15 cellular contexts compared by ENCODE assay signal in the genomic region with DNA sequence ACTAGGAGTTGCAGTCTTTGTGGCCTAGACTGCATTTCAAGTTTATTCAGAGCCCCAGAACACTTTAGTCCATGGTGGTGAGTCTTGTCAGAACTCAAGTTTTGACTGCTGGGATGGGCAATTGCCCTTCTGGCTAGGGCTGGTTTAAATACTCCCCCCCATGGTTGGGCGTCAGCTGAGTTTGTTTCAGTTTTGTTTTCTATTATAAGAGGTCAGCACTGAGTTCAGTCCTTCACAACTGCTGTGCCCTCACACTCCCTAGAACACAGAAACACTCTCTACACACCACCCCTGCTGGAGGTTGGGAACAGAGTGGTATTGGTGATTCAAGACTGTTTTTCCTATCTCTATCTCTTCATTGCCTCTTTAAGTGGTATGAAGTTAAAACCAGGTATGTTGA.
DNase-seq lines count a peak whose midpoint lies in the region; ATAC-seq, FAIRE-seq and TF ChIP-seq lines count a peak whose summit lies in the region.
"Had no signal": no experiment of that assay in that cellular context is flagged by ENCODE, and none has a peak within 500 bp of the region (broad histone marks: within the 10 kb centered on the region; RNA-seq: fewer than 3 reads in every experiment).

No MANE protein-coding gene starts in this region.

- H3K4me1 ChIP-seq in GM12878 (ENCODE audit: control insufficient read depth, insufficient read depth, low read length), result 0 out of 2 replicates have a peak, but pooled peaks cover 2% of the 10 kb centered on the region
- H3K4me1 ChIP-seq: BE2C, thyroid gland had no signal

- SMC1A ChIA-PET in GM12878 (lab: Charles Lee; ENCODE audit: uncharacterized antibody, unreplicated experiment), result interaction anchor here (11.2 kb wide), 1 partner anchor 76 kb away, joined by 168 read pairs; no protein-coding TSS in a partner anchor

- in situ Hi-C loops in GM12878 (cut with MboI), result no loop called here

- no peak for TF ChIP-seq POLR2A in GM12878 (IDR thresholded peaks at IDR 0.05; ENCODE audit: low read depth, low read length)

- RAD21 ChIA-PET in GM12878 (lab: Charles Lee; ENCODE audit: unreplicated experiment), result no interaction called here

- CTCF ChIA-PET in GM12878 (lab: Yijun Ruan, JAX), result no interaction called here

- TF ChIP-seq EP300 in GM12878 (IDR thresholded peaks at IDR 0.05; ENCODE audit: borderline replicate concordance in 1 of 2, control insufficient read depth in 1 of 2, low read depth in 2 of 2, low read length in 2 of 2), result no peak

- no peaks in the 10 kb centered on the region; the same call in 2 of the 3 replicates for H3K9me3 ChIP-seq in GM12878 (replicated peaks; ENCODE audit: control insufficient read depth, insufficient read depth, low read length)
- H3K9me3 ChIP-seq: BE2C, thyroid gland had no signal

- 0% methylated on average over 1 of the region's 1 CpG for whole genome bisulfite sequencing in GM12878 (ENCODE audit: insufficient coverage, insufficient replicate concordance, low lambda C conversion rate, missing lambda C conversion rate)

- no peaks in the 10 kb centered on the region for H4K20me1 ChIP-seq in GM12878 (ENCODE audit: control insufficient read depth, insufficient read depth)

- H3K4me3 ChIP-seq in GM12878, result no peak overlapping the region
- H3K4me3 ChIP-seq: thyroid gland had no signal

- no peak overlapping the region for H3K9ac ChIP-seq in GM12878 (ENCODE audit: control insufficient read depth, insufficient read depth, low read length)

- ATAC-seq in GM19324 (IDR thresholded peaks at IDR 0.05; ENCODE audit: low FRiP score, unreplicated experiment), result peak; percentile 57
- ATAC-seq in GM21737 (IDR thresholded peaks at IDR 0.05; ENCODE audit: unreplicated experiment), result peak; percentile 59
- ATAC-seq in HG03066 (IDR thresholded peaks at IDR 0.05; ENCODE audit: low read depth, unreplicated experiment), result peak; percentile 47
- peak; percentile 76 for ATAC-seq in GM12878
- no peak for ATAC-seq in HG03135 (IDR thresholded peaks at IDR 0.05; ENCODE audit: unreplicated experiment)
- ATAC-seq: Panc1, WTC11 had no signal

- no peak overlapping the region; the same call in 1 of the 2 replicates for H2AFZ ChIP-seq in GM12878 (ENCODE audit: control insufficient read depth, low read depth, low read length)

- no peaks in the 10 kb centered on the region for H3K79me2 ChIP-seq in GM12878 (ENCODE audit: control insufficient read depth, insufficient read depth, low read length)

- H3K27me3 ChIP-seq in GM12878 (replicated peaks in 1 of 2; ENCODE audit: control insufficient read depth in 2 of 2, insufficient read depth in 2 of 2, low read length in 1 of 2), result no peaks in the 10 kb centered on the region
- H3K27me3 ChIP-seq: BE2C, thyroid gland had no signal

- no peaks in the 10 kb centered on the region for H3K36me3 ChIP-seq in GM12878 (ENCODE audit: control insufficient read depth in 2 of 2, insufficient read depth in 2 of 2, low read length in 1 of 2)
- H3K36me3 ChIP-seq: BE2C, thyroid gland had no signal

- no peak for TF ChIP-seq CTCF in GM12878 (IDR thresholded peaks at IDR 0.05 in 2 of 3, conservative IDR thresholded peaks at IDR 0.05 in 1 of 3; ENCODE audit: control insufficient read depth in 2 of 3, extremely low read depth in 1 of 3, insufficient read depth in 1 of 3, low read depth in 3 of 3, low read length in 3 of 3)

- no peak for TF ChIP-seq RAD21 in GM12878 (IDR thresholded peaks at IDR 0.05; ENCODE audit: insufficient read depth, low read depth, low read length)

- no peak overlapping the region for H3K4me2 ChIP-seq in GM12878 (ENCODE audit: control insufficient read depth, insufficient read depth)

- DNase-seq in GM12878 (ENCODE audit: low read depth, low spot score), result no peak
- no peak for DNase-seq in NCI-H524 treated with DMSO at 0.1 percent for 48 hours (lab: John Stamatoyannopoulos, UW)
- DNase-seq in NCI-H146 (lab: John Stamatoyannopoulos, UW), result no peak
- DNase-seq: amygdala; BE2C; NCI-H2081 treated with DMSO at 0.1 percent for 48 hours; NCI-H748 treated with DMSO at 0.1 percent for 48 hours; stimulated activated CD4-positive, alpha-beta T cell treated with anti-CD3 and anti-CD28 coated beads, Interleukin-4, amount 100 ng/mL, for 24 hours; thyroid gland had no signal

- intact Hi-C loops in GM12878 (cut with micrococcal nuclease; ENCODE audit: unreplicated experiment), result no loop called here

- POLR2A ChIA-PET in GM12878 (lab: Charles Lee), result no interaction called here

- no peak overlapping the region for H3K27ac ChIP-seq in GM12878 (ENCODE audit: control insufficient read depth, insufficient read depth)
- H3K27ac ChIP-seq: thyroid gland had no signal

- FAIRE-seq in GM12878 (lab: Jason Lieb, UNC), result no peak

- BruUV-seq in GM12878 (replicated peaks; lab: Mats Ljungman, UMichigan), result no TSS peak

TF ChIP-seq in GM12878, 131 proteins besides CTCF, POLR2A, EP300 and RAD21 (continues in another document):
- TF ChIP-seq STAT1 (conservative IDR thresholded peaks at IDR 0.05) (no peak), RELA (IDR thresholded peaks at IDR 0.05; ENCODE audit: borderline replicate concordance, partially characterized antibody) (no peak), CHD1 (IDR thresholded peaks at IDR 0.05; ENCODE audit: low read depth, low read length) (no peak), CHD2 (IDR thresholded peaks at IDR 0.05; ENCODE audit: borderline replicate concordance, low read depth, low read length) (no peak), NR2C2 (IDR thresholded peaks at IDR 0.05; ENCODE audit: borderline replicate concordance, control insufficient read depth, insufficient read length, low read depth) (no peak), BRCA1 (IDR thresholded peaks at IDR 0.05; ENCODE audit: low read depth, low read length) (no peak), MYC (IDR thresholded peaks at IDR 0.05; ENCODE audit: insufficient read depth, insufficient read length, insufficient replicate concordance, low read length, severe bottlenecking) (no peak), SMC3 (IDR thresholded peaks at IDR 0.05; ENCODE audit: borderline replicate concordance, low read length) (no peak), BHLHE40 (IDR thresholded peaks at IDR 0.05; ENCODE audit: borderline replicate concordance in 1 of 2, low read depth in 2 of 2, low read length in 1 of 2) (no peak), ETV6 (conservative IDR thresholded peaks at IDR 0.05 in 1 of 2, IDR thresholded peaks at IDR 0.05 in 1 of 2; ENCODE audit: borderline replicate concordance in 1 of 2, low read depth in 1 of 2) (no peak), TCF3 (IDR thresholded peaks at IDR 0.05; ENCODE audit: borderline replicate concordance, insufficient read depth, low read depth, low read length) (no peak)
- TF ChIP-seq, protein P1, sequence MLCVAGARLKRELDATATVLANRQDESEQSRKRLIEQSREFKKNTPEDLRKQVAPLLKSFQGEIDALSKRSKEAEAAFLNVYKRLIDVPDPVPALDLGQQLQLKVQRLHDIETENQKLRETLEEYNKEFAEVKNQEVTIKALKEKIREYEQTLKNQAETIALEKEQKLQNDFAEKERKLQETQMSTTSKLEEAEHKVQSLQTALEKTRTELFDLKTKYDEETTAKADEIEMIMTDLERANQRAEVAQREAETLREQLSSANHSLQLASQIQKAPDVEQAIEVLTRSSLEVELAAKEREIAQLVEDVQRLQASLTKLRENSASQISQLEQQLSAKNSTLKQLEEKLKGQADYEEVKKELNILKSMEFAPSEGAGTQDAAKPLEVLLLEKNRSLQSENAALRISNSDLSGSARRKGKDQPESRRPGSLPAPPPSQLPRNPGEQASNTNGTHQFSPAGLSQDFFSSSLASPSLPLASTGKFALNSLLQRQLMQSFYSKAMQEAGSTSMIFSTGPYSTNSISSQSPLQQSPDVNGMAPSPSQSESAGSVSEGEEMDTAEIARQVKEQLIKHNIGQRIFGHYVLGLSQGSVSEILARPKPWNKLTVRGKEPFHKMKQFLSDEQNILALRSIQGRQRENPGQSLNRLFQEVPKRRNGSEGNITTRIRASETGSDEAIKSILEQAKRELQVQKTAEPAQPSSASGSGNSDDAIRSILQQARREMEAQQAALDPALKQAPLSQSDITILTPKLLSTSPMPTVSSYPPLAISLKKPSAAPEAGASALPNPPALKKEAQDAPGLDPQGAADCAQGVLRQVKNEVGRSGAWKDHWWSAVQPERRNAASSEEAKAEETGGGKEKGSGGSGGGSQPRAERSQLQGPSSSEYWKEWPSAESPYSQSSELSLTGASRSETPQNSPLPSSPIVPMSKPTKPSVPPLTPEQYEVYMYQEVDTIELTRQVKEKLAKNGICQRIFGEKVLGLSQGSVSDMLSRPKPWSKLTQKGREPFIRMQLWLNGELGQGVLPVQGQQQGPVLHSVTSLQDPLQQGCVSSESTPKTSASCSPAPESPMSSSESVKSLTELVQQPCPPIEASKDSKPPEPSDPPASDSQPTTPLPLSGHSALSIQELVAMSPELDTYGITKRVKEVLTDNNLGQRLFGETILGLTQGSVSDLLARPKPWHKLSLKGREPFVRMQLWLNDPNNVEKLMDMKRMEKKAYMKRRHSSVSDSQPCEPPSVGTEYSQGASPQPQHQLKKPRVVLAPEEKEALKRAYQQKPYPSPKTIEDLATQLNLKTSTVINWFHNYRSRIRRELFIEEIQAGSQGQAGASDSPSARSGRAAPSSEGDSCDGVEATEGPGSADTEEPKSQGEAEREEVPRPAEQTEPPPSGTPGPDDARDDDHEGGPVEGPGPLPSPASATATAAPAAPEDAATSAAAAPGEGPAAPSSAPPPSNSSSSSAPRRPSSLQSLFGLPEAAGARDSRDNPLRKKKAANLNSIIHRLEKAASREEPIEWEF (IDR thresholded peaks at IDR 0.05; ENCODE audit: insufficient replicate concordance, low read depth, low read length), result no peak
- TF ChIP-seq, protein P2, sequence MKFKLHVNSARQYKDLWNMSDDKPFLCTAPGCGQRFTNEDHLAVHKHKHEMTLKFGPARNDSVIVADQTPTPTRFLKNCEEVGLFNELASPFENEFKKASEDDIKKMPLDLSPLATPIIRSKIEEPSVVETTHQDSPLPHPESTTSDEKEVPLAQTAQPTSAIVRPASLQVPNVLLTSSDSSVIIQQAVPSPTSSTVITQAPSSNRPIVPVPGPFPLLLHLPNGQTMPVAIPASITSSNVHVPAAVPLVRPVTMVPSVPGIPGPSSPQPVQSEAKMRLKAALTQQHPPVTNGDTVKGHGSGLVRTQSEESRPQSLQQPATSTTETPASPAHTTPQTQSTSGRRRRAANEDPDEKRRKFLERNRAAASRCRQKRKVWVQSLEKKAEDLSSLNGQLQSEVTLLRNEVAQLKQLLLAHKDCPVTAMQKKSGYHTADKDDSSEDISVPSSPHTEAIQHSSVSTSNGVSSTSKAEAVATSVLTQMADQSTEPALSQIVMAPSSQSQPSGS (IDR thresholded peaks at IDR 0.05; ENCODE audit: low read length), result no peak
